In genomic region chr20:50837532-50838321, GRCh38 we compare ENCODE assay signal across 8 cellular contexts. TPM values are rescaled to one million over a fixed set of nuclear protein-coding genes. Genes with fewer than 3 reads are reported as not detected.
DNase-seq lines count a peak whose midpoint lies in the region; ATAC-seq and TF ChIP-seq lines count a peak whose summit lies in the region.

No MANE protein-coding gene starts in this region.

- intact Hi-C loops in activated CD4-positive, alpha-beta memory T cell treated with anti-CD3 and anti-CD28 coated beads for 36 hours (cut with micrococcal nuclease): no loop called here

- H3K9me3 Mint-ChIP-seq in activated CD4-positive, alpha-beta memory T cell treated with anti-CD3 and anti-CD28 coated beads for 36 hours: no peaks in the 10 kb centered on the region

- peaks cover under 1% of the 10 kb centered on the region for H3K36me3 Mint-ChIP-seq in activated CD4-positive, alpha-beta memory T cell treated with anti-CD3 and anti-CD28 coated beads for 36 hours

- no peak for TF ChIP-seq CTCF in GM12865 (IDR thresholded peaks at IDR 0.05; ENCODE audit: insufficient read depth, low read depth, low read length, missing control alignments)

- H3K27ac Mint-ChIP-seq in activated CD4-positive, alpha-beta memory T cell treated with anti-CD3 and anti-CD28 coated beads for 36 hours: no peak overlapping the region

- H3K4me1 Mint-ChIP-seq in activated CD4-positive, alpha-beta memory T cell treated with anti-CD3 and anti-CD28 coated beads for 36 hours (ENCODE audit: low read depth): peaks cover 10% of the 10 kb centered on the region

- POLR2A ChIA-PET in activated CD4-positive, alpha-beta memory T cell treated with anti-CD3 and anti-CD28 coated beads for 36 hours (lab: Charles Lee): no interaction called here

- no peaks in the 10 kb centered on the region for H3K27me3 Mint-ChIP-seq in activated CD4-positive, alpha-beta memory T cell treated with anti-CD3 and anti-CD28 coated beads for 36 hours

- ATAC-seq in HG02798 (IDR thresholded peaks at IDR 0.05; ENCODE audit: poor library complexity, unreplicated experiment): peak; percentile 71

- H3K4me3 Mint-ChIP-seq in activated CD4-positive, alpha-beta memory T cell treated with anti-CD3 and anti-CD28 coated beads for 36 hours: no peak overlapping the region

- no peak overlapping the region for H3K4me3 ChIP-seq in GM12865 (ENCODE audit: low read depth, low read length)

- CTCF ChIA-PET in activated CD4-positive, alpha-beta memory T cell treated with anti-CD3 and anti-CD28 coated beads for 36 hours (lab: Charles Lee): no interaction called here

- peak; percentile 84 for DNase-seq in GM12865 (ENCODE audit: low read depth)
- peak; percentile 46 for DNase-seq in activated CD4-positive, alpha-beta memory T cell treated with anti-CD3 and anti-CD28 coated beads for 36 hours
- peak; percentile 79 for DNase-seq in iris pigment epithelial cell (ENCODE audit: low read depth)
- no peak for DNase-seq in activated gamma-delta T cell treated with Interleukin-2 at 50 U/mL for 16 hours
- DNase-seq in mucosa of gallbladder (ENCODE audit: low spot score): no peak
- DNase-seq in NOMO-1 treated with DMSO at 0.1 percent for 48 hours (lab: John Stamatoyannopoulos, UW; ENCODE audit: unreplicated experiment): no peak
- no peak for DNase-seq in NCI-H1048 (lab: John Stamatoyannopoulos, UW)

RNA-seq across cellular contexts. Expression of gene BCAS4, which starts 42.9 kb away (rescaled TPM):
- 10 to 100 TPM; 11.0 to 11.6 TPM for total RNA-seq in activated CD4-positive, alpha-beta memory T cell treated with anti-CD3 and anti-CD28 coated beads for 36 hours
- total RNA-seq in mucosa of gallbladder: 8.2 TPM

Comparison
In these comparisons a context has a peak if more than half of its experiments do, and no peak if none do; other contexts are left out.
1. DNase-seq: peak in GM12865 (single experiment), activated CD4-positive, alpha-beta memory T cell treated with anti-CD3 and anti-CD28 coated beads for 36 hours (single experiment) and iris pigment epithelial cell (single experiment); none in activated gamma-delta T cell treated with Interleukin-2 at 50 U/mL for 16 hours (single experiment), mucosa of gallbladder (single experiment), NOMO-1 treated with DMSO at 0.1 percent for 48 hours (single experiment) and NCI-H1048 (single experiment).